Comparison of ENCODE assay signal across 8 cellular contexts in genomic region chr19:3135961-3136683, GRCh38. TPM values are rescaled to one million over a fixed set of nuclear protein-coding genes. Genes with fewer than 3 reads are reported as not detected.
DNase-seq lines count a peak whose midpoint lies in the region; ATAC-seq, FAIRE-seq and TF ChIP-seq lines count a peak whose summit lies in the region.

A gene with protein sequence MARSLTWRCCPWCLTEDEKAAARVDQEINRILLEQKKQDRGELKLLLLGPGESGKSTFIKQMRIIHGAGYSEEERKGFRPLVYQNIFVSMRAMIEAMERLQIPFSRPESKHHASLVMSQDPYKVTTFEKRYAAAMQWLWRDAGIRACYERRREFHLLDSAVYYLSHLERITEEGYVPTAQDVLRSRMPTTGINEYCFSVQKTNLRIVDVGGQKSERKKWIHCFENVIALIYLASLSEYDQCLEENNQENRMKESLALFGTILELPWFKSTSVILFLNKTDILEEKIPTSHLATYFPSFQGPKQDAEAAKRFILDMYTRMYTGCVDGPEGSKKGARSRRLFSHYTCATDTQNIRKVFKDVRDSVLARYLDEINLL (plus strand): TSS chr19:3136033. CDS start chr19:3136451, 418 bp downstream.

- no peaks in the 10 kb centered on the region for H3K4me1 ChIP-seq in endodermal cell (ENCODE audit: control insufficient read depth, insufficient read depth, low read length)

- H3K27me3 ChIP-seq in endodermal cell (ENCODE audit: control insufficient read depth, insufficient read depth, low read length, poor library complexity, severe bottlenecking) (no peaks in the 10 kb centered on the region), brain microvascular endothelial cell (replicated peaks) (no peaks in the 10 kb centered on the region)

- WGBS in endodermal cell (ENCODE audit: insufficient coverage in 1 of 2, insufficient read length in 1 of 2), 2 experiments, result 92% methylated on average over 23 to 36 of the region's 40 CpGs

- H3K4me3 Mint-ChIP-seq in endodermal cell, result no peak within 1 kb of the TSS

- no peak within 1 kb of the TSS for H3K27ac ChIP-seq in endodermal cell (ENCODE audit: low read depth, low read length)
- H3K27ac ChIP-seq in brain microvascular endothelial cell, result no peak within 1 kb of the TSS

- DNase-seq in GM19239 (ENCODE audit: insufficient read length, low spot score) (no peak), endodermal cell (peak; percentile 44), GOT3 (lab: John Stamatoyannopoulos, UW) (no peak), brain microvascular endothelial cell (no peak), GM03348 (ENCODE audit: low spot score) (no peak)
- DNase-seq in stimulated activated CD4-positive, alpha-beta T cell treated with anti-CD3 and anti-CD28 coated beads, Interleukin-2, amount 100 ng/mL, for 4 hours (ENCODE audit: low read depth), result peak; percentile 24

- H3K36me3 ChIP-seq in endodermal cell (ENCODE audit: control insufficient read depth, insufficient read depth, low read length) (no peaks in the 10 kb centered on the region), brain microvascular endothelial cell (replicated peaks) (no peaks in the 10 kb centered on the region)

- no peaks in the 10 kb centered on the region for H3K36me3 Mint-ChIP-seq in endodermal cell (ENCODE audit: low read depth)

- H3K27ac Mint-ChIP-seq in endodermal cell, result no peak within 1 kb of the TSS

- TF ChIP-seq CTCF in endodermal cell (conservative IDR thresholded peaks at IDR 0.05), result no peak
- TF ChIP-seq CTCF in brain microvascular endothelial cell (IDR thresholded peaks at IDR 0.05; ENCODE audit: low read depth, low read length, missing control alignments), result no peak

- peak; percentile 37 for FAIRE-seq in GM19239 (lab: Jason Lieb, UNC)

- H3K4me1 Mint-ChIP-seq in endodermal cell, result peaks cover 3% of the 10 kb centered on the region

- no peaks in the 10 kb centered on the region for H3K9me3 Mint-ChIP-seq in endodermal cell

- no peaks in the 10 kb centered on the region for H3K9me3 ChIP-seq in endodermal cell (ENCODE audit: control insufficient read depth, low read length)

- no peak for ATAC-seq in HG03135 (IDR thresholded peaks at IDR 0.05; ENCODE audit: unreplicated experiment)

- H3K4me3 ChIP-seq in endodermal cell (ENCODE audit: low read length) (no peak within 1 kb of the TSS), brain microvascular endothelial cell (ENCODE audit: low read depth, low read length) (no peak within 1 kb of the TSS)

- H3K27me3 Mint-ChIP-seq in endodermal cell (ENCODE audit: insufficient read depth), result no peaks in the 10 kb centered on the region

- in situ Hi-C loops in brain microvascular endothelial cell (cut with HindIII; ENCODE audit: low pct_ligation_motif_present, low sequenced_read_pairs), result no loop called here

- no peak within 1 kb of the TSS for H3K9ac ChIP-seq in endodermal cell (ENCODE audit: extremely low read depth, low read length, poor library complexity, severe bottlenecking)

- intact Hi-C loops in T-helper 2 cell treated with Interferon-gamma antibody and Interleukin-4, amounts not matched to agents 100 ng/mL and 5 ng/mL, for 36 hours (cut with micrococcal nuclease), result loop anchor here (5.0 kb wide), 1 partner anchor 41 kb away; the partner anchor contains the start of gene S1PR4

RNA-seq across cellular contexts. Expression of the gene that starts here (rescaled TPM):
- total RNA-seq in T-helper 2 cell treated with Interferon-gamma antibody and Interleukin-4, amounts not matched to agents 100 ng/mL and 5 ng/mL, for 36 hours, result 83.0 and 83.6 TPM in 2 replicates
- not detected for total RNA-seq in endodermal cell
- polyA plus RNA-seq in endodermal cell (2013, experiment 1 of 2), result not detected
- polyA plus RNA-seq in endodermal cell (2013, experiment 2 of 2), result not detected

Comparison
In these comparisons a context has a peak if more than half of its experiments do, and no peak if none do; other contexts are left out.
1. RNA of the gene that starts here (total RNA-seq): 83.0 to 83.6 TPM in T-helper 2 cell treated with Interferon-gamma antibody and Interleukin-4, amounts not matched to agents 100 ng/mL and 5 ng/mL, for 36 hours; not detected in endodermal cell; every median in the first group is over 10 times any median in the second.
2. Peak in DNase-seq in endodermal cell; RNA of the gene not detected or under 1 TPM.